In the genomic region with DNA sequence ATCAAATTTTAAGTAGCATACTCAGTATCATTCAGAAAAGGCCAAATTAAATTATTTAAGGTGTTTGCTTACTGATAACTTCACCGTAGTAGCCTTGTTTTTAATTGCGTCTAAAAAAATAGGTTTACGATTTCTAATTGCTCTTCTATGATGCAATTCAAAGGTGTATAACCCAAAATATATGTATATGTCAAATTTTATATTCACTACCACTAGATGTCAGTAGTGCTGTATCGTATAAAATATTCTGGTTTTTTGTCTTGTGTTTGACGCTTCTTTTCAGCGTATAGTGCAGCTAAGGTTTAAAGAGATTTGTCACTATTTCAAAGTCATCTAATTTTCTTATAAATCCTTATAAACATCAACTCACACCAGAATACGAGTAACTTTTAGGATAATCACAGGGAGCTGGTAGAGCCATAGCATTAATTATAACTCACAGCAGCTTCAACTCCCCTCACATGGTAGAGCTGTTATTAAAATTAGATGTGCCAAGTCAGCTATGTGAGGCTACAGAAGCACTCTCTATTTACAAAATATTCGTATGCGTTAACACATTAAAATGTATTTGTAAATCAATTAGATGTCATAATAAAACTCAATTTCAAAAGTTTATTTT, we compare ENCODE assay signal across 8 cellular contexts. TPM values are rescaled to one million over a fixed set of nuclear protein-coding genes. Genes with fewer than 3 reads are reported as not detected.
DNase-seq lines count a peak whose midpoint lies in the region; FAIRE-seq and TF ChIP-seq lines count a peak whose summit lies in the region.

No MANE protein-coding gene starts in this region.

- H3K4me2 ChIP-seq in astrocyte (ENCODE audit: low read length) (peak overlapping the region; percentile 93), keratinocyte (ENCODE audit: control insufficient read depth, extremely low read depth, insufficient read depth, low read depth, low read length) (no peak overlapping the region)

- H3K27me3 Mint-ChIP-seq in activated naive CD4-positive, alpha-beta T cell treated with anti-CD3 and anti-CD28 coated beads, Interleukin-2, amount 50 U/mL, for 24 hours, result peaks cover 11% of the 10 kb centered on the region
- H3K27me3 Mint-ChIP-seq in activated naive CD4-positive, alpha-beta T cell treated with anti-CD3 and anti-CD28 coated beads, Interleukin-2, amount 10 ng/mL, durations not matched to agents 7 days and 5 days, result peaks cover 27% of the 10 kb centered on the region
- H3K27me3 Mint-ChIP-seq in astrocyte (ENCODE audit: low read depth, unreplicated experiment), result no peaks in the 10 kb centered on the region

- peak overlapping the region; percentile 35 for H3K27ac Mint-ChIP-seq in activated naive CD4-positive, alpha-beta T cell treated with anti-CD3 and anti-CD28 coated beads, Interleukin-2, amount 50 U/mL, for 24 hours
- no peak overlapping the region for H3K27ac Mint-ChIP-seq in activated naive CD4-positive, alpha-beta T cell treated with anti-CD3 and anti-CD28 coated beads, Interleukin-2, amount 10 ng/mL, durations not matched to agents 7 days and 5 days
- no peak overlapping the region for H3K27ac Mint-ChIP-seq in astrocyte (ENCODE audit: unreplicated experiment)

- H3K36me3 ChIP-seq in astrocyte (ENCODE audit: insufficient read depth, low read length), result peaks cover 23% of the 10 kb centered on the region
- H3K36me3 ChIP-seq in keratinocyte (ENCODE audit: control insufficient read depth in 2 of 2, extremely low read depth in 1 of 2, insufficient read depth in 2 of 2, low read length in 2 of 2), result peaks cover 3 to 4% of the 10 kb centered on the region in 2 experiments
- H3K36me3 ChIP-seq in vagina, result no peaks in the 10 kb centered on the region

- no peaks in the 10 kb centered on the region for H3K9me1 ChIP-seq in keratinocyte (ENCODE audit: control insufficient read depth, extremely low read depth, insufficient read depth, low read length)

- H3K9ac ChIP-seq in astrocyte (ENCODE audit: low read length) (peak overlapping the region; percentile 96), keratinocyte (ENCODE audit: control insufficient read depth, extremely low read depth, insufficient read depth, low read length) (no peak overlapping the region)

- FAIRE-seq in astrocyte (lab: Jason Lieb, UNC) (peak; percentile 79), keratinocyte (lab: Jason Lieb, UNC) (no peak)

- TF ChIP-seq CTCF in astrocyte (IDR thresholded peaks at IDR 0.05; ENCODE audit: insufficient read depth, low read depth, low read length) (peak; percentile 50), keratinocyte (optimal IDR thresholded peaks at IDR 0.05 in 1 of 3, IDR thresholded peaks at IDR 0.05 in 1 of 3, conservative IDR thresholded peaks at IDR 0.05 in 1 of 3; ENCODE audit: extremely low read depth in 1 of 3, insufficient read depth in 2 of 3, low read length in 3 of 3) (peak in 2 of 3 experiments; percentile 12 to 36), vagina (IDR thresholded peaks at IDR 0.05) (peak; percentile 46 to 60 (median 53))

- H3K27me3 ChIP-seq in astrocyte (ENCODE audit: insufficient read depth, low read length), result no peaks in the 10 kb centered on the region
- H3K27me3 ChIP-seq in keratinocyte (ENCODE audit: control insufficient read depth, extremely low read depth, insufficient read depth, low read length), result no peaks in the 10 kb centered on the region
- no peaks in the 10 kb centered on the region for H3K27me3 ChIP-seq in vagina

- DNase-seq in activated naive CD4-positive, alpha-beta T cell treated with anti-CD3 and anti-CD28 coated beads, Interleukin-2, amount 10 ng/mL, durations not matched to agents 7 days and 5 days, result no peak
- DNase-seq in NCI-H2029 treated with DMSO at 0.1 percent for 48 hours (lab: John Stamatoyannopoulos, UW) (peak; percentile 57), astrocyte (ENCODE audit: low read depth) (no peak), keratinocyte (ENCODE audit: low read depth, low spot score) (no peak), vagina (ENCODE audit: extremely low spot score in 2 of 2) (no peak), T-helper 9 cell (no peak)
- DNase-seq in effector CD8-positive, alpha-beta T cell (lab: John Stamatoyannopoulos, UW), result no peak

- no peak for TF ChIP-seq POLR2A in vagina (IDR thresholded peaks at IDR 0.05)

- H2AFZ ChIP-seq in astrocyte (ENCODE audit: low read depth, low read length), result no peak overlapping the region
- H2AFZ ChIP-seq in keratinocyte (ENCODE audit: control insufficient read depth, low read length), result no peak overlapping the region

- H3K4me3 ChIP-seq in astrocyte (ENCODE audit: insufficient read depth, low read depth, low read length) (peak overlapping the region; percentile 97), keratinocyte (ENCODE audit: control insufficient read depth in 2 of 3, extremely low read depth in 1 of 3, insufficient read depth in 2 of 3, low read depth in 1 of 3, low read length in 3 of 3) (no peak overlapping the region), vagina (no peak overlapping the region)

- H3K4me1 ChIP-seq in astrocyte (ENCODE audit: insufficient read depth, low read length) (peaks cover 19% of the 10 kb centered on the region), keratinocyte (ENCODE audit: control insufficient read depth, extremely low read depth, insufficient read depth, low read length) (peaks cover 17% of the 10 kb centered on the region), vagina (peaks cover 31% of the 10 kb centered on the region)

- no peaks in the 10 kb centered on the region for H3K9me3 Mint-ChIP-seq in activated naive CD4-positive, alpha-beta T cell treated with anti-CD3 and anti-CD28 coated beads, Interleukin-2, amount 50 U/mL, for 24 hours
- no peaks in the 10 kb centered on the region for H3K9me3 Mint-ChIP-seq in activated naive CD4-positive, alpha-beta T cell treated with anti-CD3 and anti-CD28 coated beads, Interleukin-2, amount 10 ng/mL, durations not matched to agents 7 days and 5 days
- H3K9me3 Mint-ChIP-seq in astrocyte (ENCODE audit: unreplicated experiment), result no peaks in the 10 kb centered on the region

- intact Hi-C loops in vagina (cut with DNase I), result loop anchor here (2.0 kb wide), 1 partner anchor 218 kb away; no protein-coding TSS in a partner anchor

- peaks cover 21% of the 10 kb centered on the region for H3K4me1 Mint-ChIP-seq in activated naive CD4-positive, alpha-beta T cell treated with anti-CD3 and anti-CD28 coated beads, Interleukin-2, amount 50 U/mL, for 24 hours
- peaks cover 14% of the 10 kb centered on the region for H3K4me1 Mint-ChIP-seq in activated naive CD4-positive, alpha-beta T cell treated with anti-CD3 and anti-CD28 coated beads, Interleukin-2, amount 10 ng/mL, durations not matched to agents 7 days and 5 days
- peaks cover 39% of the 10 kb centered on the region for H3K4me1 Mint-ChIP-seq in astrocyte (ENCODE audit: low read depth, unreplicated experiment)

- dilution Hi-C loops in keratinocyte (cut with MboI; ENCODE audit: extremely low pct_ligation_motif_present, low sequenced_read_pairs), result no loop called here

- H3K79me2 ChIP-seq in astrocyte (ENCODE audit: insufficient read depth, low read length) (peaks cover 96% of the 10 kb centered on the region), keratinocyte (ENCODE audit: control insufficient read depth, insufficient read depth, low read length) (peaks cover 65% of the 10 kb centered on the region)

- H3K36me3 Mint-ChIP-seq in activated naive CD4-positive, alpha-beta T cell treated with anti-CD3 and anti-CD28 coated beads, Interleukin-2, amount 50 U/mL, for 24 hours, result peaks cover 2% of the 10 kb centered on the region
- no peaks in the 10 kb centered on the region for H3K36me3 Mint-ChIP-seq in activated naive CD4-positive, alpha-beta T cell treated with anti-CD3 and anti-CD28 coated beads, Interleukin-2, amount 10 ng/mL, durations not matched to agents 7 days and 5 days
- H3K36me3 Mint-ChIP-seq in astrocyte (ENCODE audit: low read depth, unreplicated experiment), result no peaks in the 10 kb centered on the region

- H4K20me1 ChIP-seq in astrocyte (ENCODE audit: insufficient read depth, low read length), result peaks cover 42% of the 10 kb centered on the region
- no peaks in the 10 kb centered on the region for H4K20me1 ChIP-seq in keratinocyte (ENCODE audit: control insufficient read depth, extremely low read depth, insufficient read depth, low read length)

- no peak overlapping the region for H3K4me3 Mint-ChIP-seq in activated naive CD4-positive, alpha-beta T cell treated with anti-CD3 and anti-CD28 coated beads, Interleukin-2, amount 50 U/mL, for 24 hours
- H3K4me3 Mint-ChIP-seq in activated naive CD4-positive, alpha-beta T cell treated with anti-CD3 and anti-CD28 coated beads, Interleukin-2, amount 10 ng/mL, durations not matched to agents 7 days and 5 days, result no peak overlapping the region
- H3K4me3 Mint-ChIP-seq in astrocyte (ENCODE audit: unreplicated experiment), result peak overlapping the region; percentile 93

- H3K9me3 ChIP-seq in astrocyte (ENCODE audit: insufficient read depth, low read depth, low read length) (no peaks in the 10 kb centered on the region), keratinocyte (ENCODE audit: control insufficient read depth, low read depth, low read length) (no peaks in the 10 kb centered on the region), vagina (no peaks in the 10 kb centered on the region)

- CTCF ChIA-PET in activated naive CD4-positive, alpha-beta T cell treated with anti-CD3 and anti-CD28 coated beads, Interleukin-2, amount 10 ng/mL, durations not matched to agents 7 days and 5 days (lab: Charles Lee), result interaction anchor here (0.7 to 2.0 kb wide), 10 partner anchors 10 to 1193 kb away, joined by 3 to 18 read pairs (median 4); no protein-coding TSS in a partner anchor

- H3K27ac ChIP-seq in astrocyte (ENCODE audit: low read depth, low read length) (peak overlapping the region; percentile 94), keratinocyte (ENCODE audit: control insufficient read depth, insufficient read depth, low read length) (no peak overlapping the region), vagina (no peak overlapping the region)

RNA-seq across cellular contexts. Expression of a gene that starts 3.5 kb away (rescaled TPM):
- total RNA-seq in astrocyte (172 and 179 TPM in 2 replicates), vagina (49.4 TPM)
- 253 to 334 TPM (median 304 TPM) in 3 replicates for polyA plus RNA-seq in keratinocyte
- polyA plus RNA-seq in keratinocyte (2011; ENCODE audit: low read depth), result 62.2 TPM
- 320 and 522 TPM in 2 replicates for polyA plus RNA-seq in keratinocyte (2011; cell fraction: cytosol; rRNA removed)
- polyA plus RNA-seq in keratinocyte (2011; cell fraction: nucleus; rRNA removed), result 174 and 191 TPM in 2 replicates
- polyA plus RNA-seq in keratinocyte (2012; ENCODE audit: low replicate concordance), result 74.3 and 130 TPM in 2 replicates
- polyA minus RNA-seq in keratinocyte, result 37.6 to 179 TPM (median 170 TPM) in 3 replicates
- polyA minus RNA-seq in keratinocyte (2011; cell fraction: cytosol; rRNA and poly(A)+ RNA removed), result 157 TPM
- 31.0 and 53.1 TPM in 2 replicates for polyA minus RNA-seq in keratinocyte (2011; cell fraction: nucleus; rRNA and poly(A)+ RNA removed)
